In genomic region chr5:172450861-172451695, GRCh38 we compare ENCODE assay signal across 2 cellular contexts.
TF ChIP-seq lines count a peak whose summit lies in the region.

No MANE protein-coding gene starts in this region.

TF ChIP-seq in IMR-90, 13 proteins besides CTCF, POLR2A, EP300 and RAD21:
- TF ChIP-seq SMC3 (IDR thresholded peaks at IDR 0.05; ENCODE audit: low read depth, low read length) (peak; percentile 20; the same call in 1 of the 2 replicates), CHD1 (IDR thresholded peaks at IDR 0.05; ENCODE audit: low read depth, low read length) (no peak), CEBPB (IDR thresholded peaks at IDR 0.05; ENCODE audit: low read depth, low read length) (peak; percentile 20; the same call in 1 of the 2 replicates)

TF ChIP-seq in endothelial cell of umbilical vein, 7 proteins besides CTCF, POLR2A, EP300 and RAD21:
- TF ChIP-seq MAX (IDR thresholded peaks at IDR 0.05; ENCODE audit: insufficient read depth, insufficient read length) (no peak), MYC (IDR thresholded peaks at IDR 0.05; ENCODE audit: low read depth, low read length) (no peak), GATA2 (IDR thresholded peaks at IDR 0.05; ENCODE audit: insufficient read depth, insufficient read length, low read depth, low read length) (no peak), EZH2 (IDR thresholded peaks at IDR 0.05; ENCODE audit: borderline replicate concordance, low read depth, low read length, severe bottlenecking) (no peak), POLR2AphosphoS5 (IDR thresholded peaks at IDR 0.05; ENCODE audit: insufficient read depth, low read depth, low read length) (no peak), JUN (IDR thresholded peaks at IDR 0.05; ENCODE audit: borderline replicate concordance, insufficient read depth, insufficient read length, low read depth) (no peak), FOS (IDR thresholded peaks at IDR 0.05; ENCODE audit: borderline replicate concordance, insufficient read depth, low read length) (no peak)
